Comparison of ENCODE assay signal across 12 cellular contexts in genomic region chr9:95667789-95668188, GRCh38.
"Had no signal": no experiment of that assay in that cellular context is flagged by ENCODE, and none has a peak within 500 bp of the region (broad histone marks: within the 10 kb centered on the region; RNA-seq: fewer than 3 reads in every experiment).

No MANE protein-coding gene starts in this region.

- H3K9ac ChIP-seq: neural progenitor cell had no signal

- H3K4me3 ChIP-seq: colonic mucosa, esophagus muscularis mucosa, left lung, neural progenitor cell, thyroid gland had no signal

- H3K4me1 ChIP-seq: colonic mucosa, esophagus muscularis mucosa, left lung, thyroid gland had no signal

- H3K27ac ChIP-seq: colonic mucosa, esophagus muscularis mucosa, left lung, neural progenitor cell, thyroid gland had no signal

- DNase-seq: activated CD4-positive, alpha-beta T cell treated with anti-CD3 and anti-CD28 coated beads, Interleukin-2, amount 50 U/mL, for 1 hour; activated naive CD8-positive, alpha-beta T cell treated with anti-CD3 and anti-CD28 coated beads for 36 hours; central memory CD4-positive, alpha-beta T cell; colonic mucosa; islet precursor cell; left lung; mammary epithelial cell; thyroid gland had no signal

- H3K36me3 ChIP-seq: colonic mucosa, esophagus muscularis mucosa, left lung, neural progenitor cell, thyroid gland had no signal

- H3K9me3 ChIP-seq: colonic mucosa, esophagus muscularis mucosa, left lung, thyroid gland had no signal

- ATAC-seq: activated CD4-positive, CD25-positive, alpha-beta regulatory T cell treated with anti-CD3 and anti-CD28 coated beads, Interleukin-2, amount 50 U/mL, for 24 hours; left lung; sciatic nerve had no signal

- H3K4me2 ChIP-seq: neural progenitor cell had no signal

- H2AFZ ChIP-seq: neural progenitor cell had no signal

- H3K27me3 ChIP-seq: colonic mucosa, left lung, neural progenitor cell, thyroid gland had no signal
